25 cellular contexts compared by ENCODE assay signal in genomic region chr14:49478784-49479183, GRCh38.
"Had no signal": no experiment of that assay in that cellular context is flagged by ENCODE, and none has a peak within 500 bp of the region (broad histone marks: within the 10 kb centered on the region; RNA-seq: fewer than 3 reads in every experiment).

No MANE protein-coding gene starts in this region.

- H3K36me3 ChIP-seq: Peyer's patch, SJSA1 had no signal

- H3K4me1 ChIP-seq: Peyer's patch, SJSA1 had no signal

- H3K27ac ChIP-seq: Peyer's patch, RWPE1, SJSA1 had no signal

- ATAC-seq: activated naive CD4-positive, alpha-beta T cell treated with anti-CD3 and anti-CD28 coated beads, Interleukin-2, amount 50 U/mL, for 72 hours; activated naive CD8-positive, alpha-beta T cell treated with anti-CD3 and anti-CD28 coated beads, Interleukin-2, amount 50 U/mL, for 24 hours; activated T-cell treated with anti-CD3 and anti-CD28 coated beads, Interleukin-2, amount 50 U/mL, for 4 hours; K562 had no signal

- H3K27me3 ChIP-seq: Peyer's patch, SJSA1 had no signal

- DNase-seq: activated B cell treated with CpG ODN at 0.5 μM for 24 hours; activated CD4-positive, alpha-beta T cell treated with anti-CD3 and anti-CD28 coated beads for 1 hour; activated CD4-positive, alpha-beta T cell treated with anti-CD3 and anti-CD28 coated beads, Interleukin-2, amount 10 ng/mL, durations not matched to agents 24 days and 14 days; activated CD4-positive, alpha-beta T cell treated with anti-CD3 and anti-CD28 coated beads, Interleukin-2, amount 50 U/mL, for 48 hours; activated CD8-positive, alpha-beta memory T cell treated with anti-CD3 and anti-CD28 coated beads for 24 hours; activated effector memory CD4-positive, alpha-beta T cell treated with anti-CD3 and anti-CD28 coated beads, Interleukin-2, amount 50 U/mL, for 16 hours; activated naive CD4-positive, alpha-beta T cell treated with Interleukin-2 at 50 U/mL for 16 hours; activated naive CD8-positive, alpha-beta T cell treated with anti-CD3 and anti-CD28 coated beads, Interleukin-2, amount 50 U/mL, for 24 hours; activated T-cell treated with anti-CD3 and anti-CD28 coated beads, Interleukin-2, amount 50 U/mL, for 4 hours; amniotic stem cell; Karpas-422; NCI-H1048; NCI-H1417; NCI-H1930; NCI-H2171 treated with DMSO at 0.1 percent for 48 hours; NCI-H226; NCI-H526; NCI-H774; NK-92 treated with Interleukin-12 subunit alpha and Interleukin-12 subunit beta, amount 100 ng/mL, for 24 hours; Peyer's patch; SHP77 had no signal

- H3K9me3 ChIP-seq: Peyer's patch, SJSA1 had no signal

- H3K4me3 ChIP-seq: K562, Peyer's patch, SJSA1 had no signal
